In the genomic region with DNA sequence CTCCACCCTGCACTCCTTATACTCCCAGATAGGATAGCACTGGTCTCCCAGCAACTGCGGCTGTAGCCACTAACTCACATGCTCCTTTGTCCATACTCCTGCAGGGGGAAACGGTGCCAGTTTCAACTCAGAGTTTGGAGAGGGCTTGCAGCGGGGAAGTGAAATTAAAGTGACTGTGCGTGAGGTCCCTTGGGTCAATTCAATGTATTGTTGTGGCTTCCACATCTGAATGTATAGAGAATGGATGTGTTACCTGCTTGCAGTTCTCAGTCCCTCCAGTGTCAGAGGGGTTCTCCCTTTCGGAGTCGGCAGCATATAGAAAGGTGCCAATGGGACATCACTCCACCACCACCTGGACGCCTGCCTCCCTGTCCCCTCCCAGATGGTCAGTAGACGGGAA, we compare ENCODE assay signal across 17 cellular contexts.
DNase-seq lines count a peak whose midpoint lies in the region; ATAC-seq and TF ChIP-seq lines count a peak whose summit lies in the region.
"Had no signal": no experiment of that assay in that cellular context is flagged by ENCODE, and none has a peak within 500 bp of the region (broad histone marks: within the 10 kb centered on the region; RNA-seq: fewer than 3 reads in every experiment).

No MANE protein-coding gene starts in this region.

- no peaks in the 10 kb centered on the region for H3K9me2 ChIP-seq in hepatocyte (replicated peaks; ENCODE audit: insufficient read depth)
- H3K9me2 ChIP-seq: SK-N-SH had no signal

- DNase-seq in SJSA1 (ENCODE audit: low read depth in 1 of 2, low spot score in 2 of 2) = no peak
- DNase-seq in OCI-M2 (lab: John Stamatoyannopoulos, UW; ENCODE audit: unreplicated experiment) = no peak
- no peak for DNase-seq in ACHN
- no peak for DNase-seq in hepatocyte (ENCODE audit: low spot score)
- DNase-seq: cerebellar nuclear complex; left colon; naive thymus-derived CD8-positive, alpha-beta T cell; NCI-H774; retina; SK-N-SH; stimulated activated CD4-positive, alpha-beta T cell treated with anti-CD3 and anti-CD28 coated beads, Interleukin-2, amount 100 ng/mL, for 48 hours had no signal

- no peaks in the 10 kb centered on the region for H3K9me3 ChIP-seq in BLaER1
- no peaks in the 10 kb centered on the region for H3K9me3 ChIP-seq in SJSA1 (replicated peaks)
- H3K9me3 ChIP-seq in hepatocyte (ENCODE audit: low read depth) = no peaks in the 10 kb centered on the region
- H3K9me3 ChIP-seq: SK-N-SH, vagina had no signal

- WGBS in hepatocyte (ENCODE audit: low lambda C conversion rate, missing lambda C conversion rate) = 90% methylated on average over 8 of the region's 8 CpGs

- H3K79me2 ChIP-seq in hepatocyte = no peaks in the 10 kb centered on the region

- H3K27me3 ChIP-seq in BLaER1 = no peaks in the 10 kb centered on the region
- no peaks in the 10 kb centered on the region for H3K27me3 ChIP-seq in SJSA1 (replicated peaks)
- H3K27me3 ChIP-seq in hepatocyte = no peaks in the 10 kb centered on the region
- H3K27me3 ChIP-seq: vagina had no signal

- TF ChIP-seq CTCF in hepatocyte (IDR thresholded peaks at IDR 0.05; ENCODE audit: poor library complexity) = no peak

- H3K4me2 ChIP-seq in BLaER1 (peak overlapping the region; percentile 18), hepatocyte (no peak overlapping the region)
- H3K4me2 ChIP-seq: SK-N-SH had no signal

- ATAC-seq in GM18511 (IDR thresholded peaks at IDR 0.05; ENCODE audit: unreplicated experiment) (peak; percentile 35), HG02981 (IDR thresholded peaks at IDR 0.05; ENCODE audit: unreplicated experiment) (peak; percentile 20), GM21423 (IDR thresholded peaks at IDR 0.05; ENCODE audit: unreplicated experiment) (no peak)
- ATAC-seq: left colon; naive thymus-derived CD8-positive, alpha-beta T cell had no signal

- H3K4me1 ChIP-seq in BLaER1 = peaks cover 11% of the 10 kb centered on the region
- H3K4me1 ChIP-seq in SJSA1 (replicated peaks) = peaks cover 36% of the 10 kb centered on the region
- H3K4me1 ChIP-seq in hepatocyte (ENCODE audit: insufficient read depth) = no peaks in the 10 kb centered on the region
- H3K4me1 ChIP-seq: vagina had no signal

- in situ Hi-C loops in ACHN (cut with HindIII; ENCODE audit: low pct_ligation_motif_present, low pct_unique_long_range_greater_than_20kb, low sequenced_read_pairs) = no loop called here

- H3K36me3 ChIP-seq in BLaER1 (no peaks in the 10 kb centered on the region), SJSA1 (no peaks in the 10 kb centered on the region), hepatocyte (replicated peaks; ENCODE audit: insufficient read depth, low read depth) (no peaks in the 10 kb centered on the region)
- H3K36me3 ChIP-seq: vagina had no signal

- H2AFZ ChIP-seq in hepatocyte = no peak overlapping the region

- no peak overlapping the region for H3K27ac ChIP-seq in BLaER1
- 0 out of 2 replicates have a peak overlapping the region, but pooled peaks have one; percentile 40 for H3K27ac ChIP-seq in SJSA1
- H3K27ac ChIP-seq in hepatocyte = no peak overlapping the region
- H3K27ac ChIP-seq: vagina, VCaP had no signal

- no peaks in the 10 kb centered on the region for H4K20me1 ChIP-seq in BLaER1
- H4K20me1 ChIP-seq in hepatocyte (ENCODE audit: insufficient read depth, poor library complexity, severe bottlenecking) = no peaks in the 10 kb centered on the region

- H3K9ac ChIP-seq in BLaER1 = no peak overlapping the region
- H3K9ac ChIP-seq: SK-N-SH had no signal

- no peak overlapping the region for H3K4me3 ChIP-seq in BLaER1
- no peak overlapping the region for H3K4me3 ChIP-seq in SJSA1
- no peak overlapping the region for H3K4me3 ChIP-seq in hepatocyte
- H3K4me3 ChIP-seq: vagina had no signal
